In genomic region chr11:65415499-65416340, GRCh38 we compare ENCODE assay signal across 8 cellular contexts. TPM values are rescaled to one million over a fixed set of nuclear protein-coding genes. Genes with fewer than 3 reads are reported as not detected.
DNase-seq lines count a peak whose midpoint lies in the region; ATAC-seq and TF ChIP-seq lines count a peak whose summit lies in the region.

No MANE protein-coding gene starts in this region.

- peaks cover 10% of the 10 kb centered on the region for H3K36me3 Mint-ChIP-seq in T-helper 2 cell treated with Interferon-gamma antibody and Interleukin-4, amounts not matched to agents 5 μg/mL and 100 μg/mL, for 36 hours (ENCODE audit: low read depth)

- H3K9me3 ChIP-seq in adrenal gland (replicated peaks in 1 of 3), result no peaks in the 10 kb centered on the region
- no peaks in the 10 kb centered on the region for H3K9me3 ChIP-seq in left lung
- H3K9me3 ChIP-seq in suprapubic skin, result no peaks in the 10 kb centered on the region

- H3K4me1 ChIP-seq in adrenal gland (replicated peaks in 1 of 2) (peaks cover 43 to 54% of the 10 kb centered on the region in 2 donors), left lung (peaks cover 45 to 54% of the 10 kb centered on the region in 2 donors), suprapubic skin (peaks cover 73% of the 10 kb centered on the region)

- peaks cover 35% of the 10 kb centered on the region for H3K4me1 Mint-ChIP-seq in T-helper 2 cell treated with Interferon-gamma antibody and Interleukin-4, amounts not matched to agents 5 μg/mL and 100 μg/mL, for 36 hours (ENCODE audit: low read depth)

- H3K9me3 Mint-ChIP-seq in T-helper 2 cell treated with Interferon-gamma antibody and Interleukin-4, amounts not matched to agents 5 μg/mL and 100 μg/mL, for 36 hours, result no peaks in the 10 kb centered on the region

- DNase-seq in T-helper 2 cell treated with Interferon-gamma antibody and Interleukin-4, amounts not matched to agents 5 μg/mL and 100 μg/mL, for 36 hours (ENCODE audit: low spot score), result no peak
- DNase-seq in T-helper 2 cell (no peak), adrenal gland (peak in 2 of 7 donors; percentile 29 to 54), left lung (peak; percentile 32 to 67), suprapubic skin (ENCODE audit: low spot score in 2 of 2) (peak; percentile 65 to 75), Kasumi-1 (lab: John Stamatoyannopoulos, UW) (no peak)
- no peak for DNase-seq in stimulated activated naive CD4-positive, alpha-beta T cell (lab: John Stamatoyannopoulos, UW)

- H3K36me3 ChIP-seq in adrenal gland (replicated peaks in 1 of 2), result peaks cover 0 to 18% of the 10 kb centered on the region in 2 donors
- H3K36me3 ChIP-seq in left lung, result peaks cover 0 to 34% of the 10 kb centered on the region in 2 donors
- H3K36me3 ChIP-seq in suprapubic skin, result peaks cover 26% of the 10 kb centered on the region

- peak overlapping the region; percentile 13 for H3K27ac Mint-ChIP-seq in T-helper 2 cell treated with Interferon-gamma antibody and Interleukin-4, amounts not matched to agents 5 μg/mL and 100 μg/mL, for 36 hours

- ATAC-seq in left lung, result no peak
- no peak for ATAC-seq in GM18873 (IDR thresholded peaks at IDR 0.05; ENCODE audit: low FRiP score, unreplicated experiment)

- H3K27me3 ChIP-seq in adrenal gland (no peaks in the 10 kb centered on the region), left lung (no peaks in the 10 kb centered on the region), suprapubic skin (no peaks in the 10 kb centered on the region)

- H3K27me3 Mint-ChIP-seq in T-helper 2 cell treated with Interferon-gamma antibody and Interleukin-4, amounts not matched to agents 5 μg/mL and 100 μg/mL, for 36 hours (ENCODE audit: low read depth), result no peaks in the 10 kb centered on the region

- intact Hi-C loops in adrenal gland (cut with DNase I) (loop anchor here in 1 of 2 donors (2.0 kb wide), 1 partner anchor 97 kb away; no protein-coding TSS in a partner anchor), left lung (cut with DNase I) (loop anchor here in 1 of 2 donors (5.0 kb wide), 1 partner anchor 92 kb away; no protein-coding TSS in a partner anchor)

- TF ChIP-seq EP300 in suprapubic skin (IDR thresholded peaks at IDR 0.05), result no peak

- no peak for TF ChIP-seq POLR2A in adrenal gland (IDR thresholded peaks at IDR 0.05)
- no peak for TF ChIP-seq POLR2A in suprapubic skin (IDR thresholded peaks at IDR 0.05)

- TF ChIP-seq CTCF in adrenal gland (IDR thresholded peaks at IDR 0.05) (no peak), left lung (IDR thresholded peaks at IDR 0.05) (no peak), suprapubic skin (IDR thresholded peaks at IDR 0.05) (no peak)

- H3K27ac ChIP-seq in adrenal gland (peak overlapping the region in 4 of 5 donors; percentile 91 to 100 (median 100)), left lung (peak overlapping the region in 1 of 2 donors; percentile 100), suprapubic skin (peak overlapping the region; percentile 98)

- H3K4me3 ChIP-seq in adrenal gland, result peak overlapping the region in 1 of 4 donors; percentile 82
- peak overlapping the region in 1 of 2 donors; percentile 80 for H3K4me3 ChIP-seq in left lung
- peak overlapping the region; percentile 91 for H3K4me3 ChIP-seq in suprapubic skin

- H3K4me3 Mint-ChIP-seq in T-helper 2 cell treated with Interferon-gamma antibody and Interleukin-4, amounts not matched to agents 5 μg/mL and 100 μg/mL, for 36 hours, result peak overlapping the region; percentile 95

- WGBS in adrenal gland, 4 donors, result 64 to 71% (median 70%) methylated on average over 10 to 11 of the region's 11 CpGs
- 59% methylated on average over 8 of the region's 11 CpGs for WGBS in suprapubic skin

RNA-seq across cellular contexts. Expression of gene NEAT1, which starts 6.9 kb away (rescaled TPM):
- total RNA-seq in adrenal gland (1,000 to 10,000 TPM in 3 of 8 donors, 100 to 1,000 TPM in 4, 10 to 100 TPM in 1; 64.3 to 1,661 (median 335) TPM), left lung (1,000 to 10,000 TPM; 1,146 to 1,441 TPM), suprapubic skin (1,000 to 10,000 TPM in 1 of 4 donors, 100 to 1,000 TPM in 3; 336 to 2,041 (median 481) TPM)
- polyA plus RNA-seq in adrenal gland, result 1,000 to 10,000 TPM in 2 of 3 donors, 100 to 1,000 TPM in 1; 216 to 6,838 (median 2,645) TPM

RNA-seq across cellular contexts. Expression of gene FRMD8, which starts 29.3 kb away (rescaled TPM):
- 10 to 100 TPM; 20.6 to 52.1 (median 39.6) TPM for total RNA-seq in adrenal gland
- 10 to 100 TPM in 2 of 3 donors, 1 to 10 TPM in 1; 5.3 to 21.3 (median 20.4) TPM for polyA plus RNA-seq in adrenal gland
- total RNA-seq in left lung, result 10 to 100 TPM; 31.7 to 31.9 TPM
- 100 to 1,000 TPM in 1 of 4 donors, 10 to 100 TPM in 3; 56.2 to 107 (median 81.5) TPM for total RNA-seq in suprapubic skin

RNA-seq across cellular contexts. Expression of gene SLC25A45, which starts 33.3 kb away (rescaled TPM):
- total RNA-seq in adrenal gland (10 to 100 TPM in 1 of 8 donors, 1 to 10 TPM in 7; 1.1 to 12.7 (median 6.7) TPM), left lung (1 to 10 TPM; 8.4 to 9.8 TPM), suprapubic skin (1 to 10 TPM; 3.9 to 6.2 (median 4.7) TPM)
- 10 to 100 TPM in 2 of 3 donors, 1 to 10 TPM in 1; 2.4 to 21.0 (median 14.7) TPM for polyA plus RNA-seq in adrenal gland

Comparison
In these comparisons a context has a peak if more than half of its experiments do, and no peak if none do; other contexts are left out.
1. DNase-seq: peak in left lung (2 of 2) and suprapubic skin (2 of 2); none in T-helper 2 cell treated with Interferon-gamma antibody and Interleukin-4, amounts not matched to agents 5 μg/mL and 100 μg/mL, for 36 hours (single experiment), T-helper 2 cell (0 of 5), Kasumi-1 (0 of 2) and stimulated activated naive CD4-positive, alpha-beta T cell (0 of 6).